16 cellular contexts compared by ENCODE assay signal in genomic region chr7:34949356-34949755, GRCh38.
"Had no signal": no experiment of that assay in that cellular context is flagged by ENCODE, and none has a peak within 500 bp of the region (broad histone marks: within the 10 kb centered on the region; RNA-seq: fewer than 3 reads in every experiment).

No MANE protein-coding gene starts in this region.

- H3K9me3 Mint-ChIP-seq: activated T-helper 1 cell treated with anti-CD3 and anti-CD28 coated beads, Interleukin-12 subunit alpha, Interleukin-12 subunit beta, Interleukin-2, Interleukin-4 antibody, amounts not matched to agents 30 ng/mL and 10 ng/mL and 1 ng/mL, durations not matched to agents 14 hours and 24 hours and 36 hours; central memory CD8-positive, alpha-beta T cell; effector memory CD8-positive, alpha-beta T cell; naive B cell; stimulated activated naive B cell treated with anti-CD40 and anti-IgM and Interleukin-4, amounts not matched to agents 10 μg/mL and 1 μg/mL and 100 μg/mL, for 72 hours had no signal

- H3K27ac Mint-ChIP-seq: activated T-helper 1 cell treated with anti-CD3 and anti-CD28 coated beads, Interleukin-12 subunit alpha, Interleukin-12 subunit beta, Interleukin-2, Interleukin-4 antibody, amounts not matched to agents 30 ng/mL and 10 ng/mL and 1 ng/mL, durations not matched to agents 14 hours and 24 hours and 36 hours; effector memory CD8-positive, alpha-beta T cell; naive B cell; stimulated activated naive B cell treated with anti-CD40 and anti-IgM and Interleukin-4, amounts not matched to agents 10 μg/mL and 1 μg/mL and 100 μg/mL, for 72 hours had no signal

- H3K36me3 ChIP-seq: right atrium auricular region had no signal

- H3K27me3 ChIP-seq: right atrium auricular region, upper lobe of left lung had no signal

- H3K4me1 Mint-ChIP-seq: central memory CD8-positive, alpha-beta T cell; naive B cell; stimulated activated naive B cell treated with anti-CD40 and anti-IgM and Interleukin-4, amounts not matched to agents 10 μg/mL and 1 μg/mL and 100 μg/mL, for 72 hours had no signal

- H3K4me1 ChIP-seq: lower lobe of right lung, right atrium auricular region, upper lobe of left lung had no signal

- H3K27ac ChIP-seq: epithelial cell of prostate, lower lobe of right lung, right atrium auricular region, upper lobe of left lung, VCaP had no signal

- DNase-seq: activated CD4-positive, alpha-beta T cell treated with anti-CD3 and anti-CD28 coated beads for 4 hours; activated naive CD4-positive, alpha-beta T cell; effector memory CD8-positive, alpha-beta T cell; left cardiac atrium; lower lobe of right lung; naive B cell; posterior cingulate gyrus; stimulated activated CD4-positive, alpha-beta T cell treated with anti-CD3 and anti-CD28 coated beads, Interleukin-2, amount 100 ng/mL, for 24 hours; stimulated activated naive B cell treated with anti-CD40 and anti-IgM and Interleukin-4, amounts not matched to agents 10 μg/mL and 1 μg/mL and 100 μg/mL, for 72 hours; T1000; upper lobe of left lung had no signal

- H3K27me3 Mint-ChIP-seq: central memory CD8-positive, alpha-beta T cell; effector memory CD8-positive, alpha-beta T cell; naive B cell; stimulated activated naive B cell treated with anti-CD40 and anti-IgM and Interleukin-4, amounts not matched to agents 10 μg/mL and 1 μg/mL and 100 μg/mL, for 72 hours had no signal

- H3K4me3 ChIP-seq: lower lobe of right lung, right atrium auricular region, upper lobe of left lung had no signal

- H3K4me3 Mint-ChIP-seq: activated T-helper 1 cell treated with anti-CD3 and anti-CD28 coated beads, Interleukin-12 subunit alpha, Interleukin-12 subunit beta, Interleukin-2, Interleukin-4 antibody, amounts not matched to agents 30 ng/mL and 10 ng/mL and 1 ng/mL, durations not matched to agents 14 hours and 24 hours and 36 hours; central memory CD8-positive, alpha-beta T cell; effector memory CD8-positive, alpha-beta T cell; naive B cell; stimulated activated naive B cell treated with anti-CD40 and anti-IgM and Interleukin-4, amounts not matched to agents 10 μg/mL and 1 μg/mL and 100 μg/mL, for 72 hours had no signal

- H3K9me3 ChIP-seq: lower lobe of right lung, right atrium auricular region, upper lobe of left lung had no signal
